ENCODE assay signal across 11 cellular contexts in the genomic region with DNA sequence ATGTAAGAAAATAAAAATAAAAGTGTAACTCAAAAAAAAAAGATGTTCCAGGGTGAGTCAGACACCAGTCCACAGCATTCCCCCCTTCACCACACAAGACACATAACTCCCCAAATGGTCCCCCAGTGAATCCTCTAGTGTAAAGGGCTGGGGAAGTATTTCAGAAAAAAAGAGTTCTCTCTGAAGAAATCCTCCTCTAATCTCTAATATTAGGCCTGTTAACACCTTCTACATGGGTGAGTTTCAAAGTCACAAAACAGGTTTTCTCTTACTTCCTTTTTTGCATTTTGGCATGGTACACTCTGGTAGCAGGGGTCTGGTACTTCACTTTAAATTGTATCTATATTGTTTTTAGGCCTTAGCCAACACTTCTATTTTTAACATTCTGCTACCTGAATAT. TPM values are rescaled to one million over a fixed set of nuclear protein-coding genes. Genes with fewer than 3 reads are reported as not detected.
DNase-seq lines count a peak whose midpoint lies in the region; ATAC-seq lines count a peak whose summit lies in the region.
"Had no signal": no experiment of that assay in that cellular context is flagged by ENCODE, and none has a peak within 500 bp of the region (broad histone marks: within the 10 kb centered on the region; RNA-seq: fewer than 3 reads in every experiment).

No MANE protein-coding gene starts in this region.

- intact Hi-C loops in activated CD4-positive, alpha-beta T cell treated with anti-CD3 and anti-CD28 coated beads, Interleukin-2, amount 10 ng/mL, durations not matched to agents 24 days and 14 days (cut with micrococcal nuclease) = no loop called here
- intact Hi-C loops in sciatic nerve (cut with DNase I) = no loop called here

- POLR2A ChIA-PET in activated CD8-positive, alpha-beta T cell treated with anti-CD3 and anti-CD28 coated beads, Interleukin-2, amount 10 ng/mL, durations not matched to agents 7 days and 5 days (lab: Charles Lee) = no interaction called here

- in situ Hi-C loops in HAP-1 (cut with MboI; ENCODE audit: low sequenced_read_pairs) = no loop called here

- peaks cover 57% of the 10 kb centered on the region for H3K4me1 Mint-ChIP-seq in activated CD4-positive, alpha-beta T cell treated with anti-CD3 and anti-CD28 coated beads, Interleukin-2, amount 10 ng/mL, durations not matched to agents 24 days and 14 days
- peaks cover 44% of the 10 kb centered on the region for H3K4me1 Mint-ChIP-seq in activated CD8-positive, alpha-beta T cell treated with anti-CD3 and anti-CD28 coated beads, Interleukin-2, amount 10 ng/mL, durations not matched to agents 7 days and 5 days (ENCODE audit: low read depth)
- H3K4me1 Mint-ChIP-seq in stimulated activated naive B cell treated with anti-CD40 and anti-IgM and Interleukin-4, amounts not matched to agents 10 μg/mL and 1 μg/mL and 100 μg/mL, for 72 hours = peaks cover 30 to 73% of the 10 kb centered on the region in 2 donors

- peaks cover 52% of the 10 kb centered on the region for H3K36me3 Mint-ChIP-seq in activated CD4-positive, alpha-beta T cell treated with anti-CD3 and anti-CD28 coated beads, Interleukin-2, amount 10 ng/mL, durations not matched to agents 24 days and 14 days (ENCODE audit: low read depth)
- H3K36me3 Mint-ChIP-seq in activated CD8-positive, alpha-beta T cell treated with anti-CD3 and anti-CD28 coated beads, Interleukin-2, amount 10 ng/mL, durations not matched to agents 7 days and 5 days (ENCODE audit: low read depth) = peaks cover 59% of the 10 kb centered on the region
- H3K36me3 Mint-ChIP-seq in stimulated activated naive B cell treated with anti-CD40 and anti-IgM and Interleukin-4, amounts not matched to agents 10 μg/mL and 1 μg/mL and 100 μg/mL, for 72 hours = peaks cover 8 to 31% of the 10 kb centered on the region in 2 donors

- H3K36me3 ChIP-seq in HAP-1 (replicated peaks) = peaks cover 9% of the 10 kb centered on the region

- H3K9me3 Mint-ChIP-seq in activated CD4-positive, alpha-beta T cell treated with anti-CD3 and anti-CD28 coated beads, Interleukin-2, amount 10 ng/mL, durations not matched to agents 24 days and 14 days = no peaks in the 10 kb centered on the region
- no peaks in the 10 kb centered on the region for H3K9me3 Mint-ChIP-seq in activated CD8-positive, alpha-beta T cell treated with anti-CD3 and anti-CD28 coated beads, Interleukin-2, amount 10 ng/mL, durations not matched to agents 7 days and 5 days (ENCODE audit: insufficient read depth)
- no peaks in the 10 kb centered on the region for H3K9me3 Mint-ChIP-seq in stimulated activated naive B cell treated with anti-CD40 and anti-IgM and Interleukin-4, amounts not matched to agents 10 μg/mL and 1 μg/mL and 100 μg/mL, for 72 hours
- H3K9me3 Mint-ChIP-seq: neural crest cell had no signal

- H3K4me3 Mint-ChIP-seq in activated CD4-positive, alpha-beta T cell treated with anti-CD3 and anti-CD28 coated beads, Interleukin-2, amount 10 ng/mL, durations not matched to agents 24 days and 14 days = peak overlapping the region; percentile 14
- no peak overlapping the region for H3K4me3 Mint-ChIP-seq in activated CD8-positive, alpha-beta T cell treated with anti-CD3 and anti-CD28 coated beads, Interleukin-2, amount 10 ng/mL, durations not matched to agents 7 days and 5 days
- peak overlapping the region; percentile 60 to 61 for H3K4me3 Mint-ChIP-seq in stimulated activated naive B cell treated with anti-CD40 and anti-IgM and Interleukin-4, amounts not matched to agents 10 μg/mL and 1 μg/mL and 100 μg/mL, for 72 hours
- H3K4me3 Mint-ChIP-seq: neural crest cell had no signal

- CTCF ChIA-PET in activated CD8-positive, alpha-beta T cell treated with anti-CD3 and anti-CD28 coated beads, Interleukin-2, amount 10 ng/mL, durations not matched to agents 7 days and 5 days (lab: Charles Lee) = no interaction called here

- no peaks in the 10 kb centered on the region for H3K27me3 Mint-ChIP-seq in activated CD4-positive, alpha-beta T cell treated with anti-CD3 and anti-CD28 coated beads, Interleukin-2, amount 10 ng/mL, durations not matched to agents 24 days and 14 days
- H3K27me3 Mint-ChIP-seq in activated CD8-positive, alpha-beta T cell treated with anti-CD3 and anti-CD28 coated beads, Interleukin-2, amount 10 ng/mL, durations not matched to agents 7 days and 5 days (ENCODE audit: low read depth) = no peaks in the 10 kb centered on the region
- no peaks in the 10 kb centered on the region for H3K27me3 Mint-ChIP-seq in stimulated activated naive B cell treated with anti-CD40 and anti-IgM and Interleukin-4, amounts not matched to agents 10 μg/mL and 1 μg/mL and 100 μg/mL, for 72 hours

- ATAC-seq in HG02642 (IDR thresholded peaks at IDR 0.05; ENCODE audit: poor library complexity, unreplicated experiment) (peak; percentile 42), sciatic nerve (no peak), GM19324 (IDR thresholded peaks at IDR 0.05; ENCODE audit: low FRiP score, unreplicated experiment) (no peak)
- ATAC-seq in activated CD8-positive, alpha-beta T cell treated with anti-CD3 and anti-CD28 coated beads, Interleukin-2, amount 10 ng/mL, durations not matched to agents 7 days and 5 days = peak; percentile 16
- peak; percentile 61 to 62 for ATAC-seq in stimulated activated naive B cell treated with anti-CD40 and anti-IgM and Interleukin-4, amounts not matched to agents 10 μg/mL and 1 μg/mL and 100 μg/mL, for 72 hours (replicated peaks)
- ATAC-seq: SK-N-SH treated with all-trans-retinoic acid at 6 μM for 48 hours had no signal

- H3K27me3 ChIP-seq in HAP-1 (ENCODE audit: low read depth) = no peaks in the 10 kb centered on the region

- no peaks in the 10 kb centered on the region for H3K9me3 ChIP-seq in HAP-1

- DNase-seq in activated CD4-positive, alpha-beta T cell treated with anti-CD3 and anti-CD28 coated beads, Interleukin-2, amount 10 ng/mL, durations not matched to agents 24 days and 14 days = no peak
- no peak for DNase-seq in activated CD4-positive, alpha-beta T cell treated with anti-CD3 and anti-CD28 coated beads for 4 hours
- no peak for DNase-seq in activated CD8-positive, alpha-beta T cell treated with anti-CD3 and anti-CD28 coated beads, Interleukin-2, amount 10 ng/mL, durations not matched to agents 7 days and 5 days
- DNase-seq in stimulated activated naive B cell treated with anti-CD40 and anti-IgM and Interleukin-4, amounts not matched to agents 10 μg/mL and 1 μg/mL and 100 μg/mL, for 72 hours = no peak
- DNase-seq in sciatic nerve (ENCODE audit: low spot score) = no peak
- no peak for DNase-seq in HAP-1 (ENCODE audit: low spot score in 2 of 2)
- DNase-seq: activated effector memory CD4-positive, alpha-beta T cell treated with Interleukin-2 at 50 U/mL for 16 hours had no signal

- no peak overlapping the region for H3K4me3 ChIP-seq in HAP-1

- H3K4me1 ChIP-seq in HAP-1 = peaks cover 15% of the 10 kb centered on the region

- peak overlapping the region; percentile 77 for H3K27ac Mint-ChIP-seq in activated CD4-positive, alpha-beta T cell treated with anti-CD3 and anti-CD28 coated beads, Interleukin-2, amount 10 ng/mL, durations not matched to agents 24 days and 14 days
- no peak overlapping the region for H3K27ac Mint-ChIP-seq in activated CD8-positive, alpha-beta T cell treated with anti-CD3 and anti-CD28 coated beads, Interleukin-2, amount 10 ng/mL, durations not matched to agents 7 days and 5 days
- H3K27ac Mint-ChIP-seq in stimulated activated naive B cell treated with anti-CD40 and anti-IgM and Interleukin-4, amounts not matched to agents 10 μg/mL and 1 μg/mL and 100 μg/mL, for 72 hours = peak overlapping the region; percentile 93

RNA-seq across cellular contexts. Expression of a gene that starts 28.2 kb away (rescaled TPM):
- 141 and 149 TPM in 2 replicates for total RNA-seq in activated CD4-positive, alpha-beta T cell treated with anti-CD3 and anti-CD28 coated beads, Interleukin-2, amount 10 ng/mL, durations not matched to agents 24 days and 14 days
- 100 to 1,000 TPM; 140 to 143 TPM for total RNA-seq in activated CD8-positive, alpha-beta T cell treated with anti-CD3 and anti-CD28 coated beads, Interleukin-2, amount 10 ng/mL, durations not matched to agents 7 days and 5 days
- total RNA-seq in sciatic nerve = 68.2 TPM

Comparison
In these comparisons a context has a peak if more than half of its experiments do, and no peak if none do; other contexts are left out.
1. ATAC-seq: peak in HG02642 (single experiment), activated CD8-positive, alpha-beta T cell treated with anti-CD3 and anti-CD28 coated beads, Interleukin-2, amount 10 ng/mL, durations not matched to agents 7 days and 5 days (single experiment) and stimulated activated naive B cell treated with anti-CD40 and anti-IgM and Interleukin-4, amounts not matched to agents 10 μg/mL and 1 μg/mL and 100 μg/mL, for 72 hours (2 of 2); none in sciatic nerve (single experiment) and GM19324 (single experiment).